27 cellular contexts compared by ENCODE assay signal in genomic region chr4:151842430-151843079, GRCh38.
"Had no signal": no experiment of that assay in that cellular context is flagged by ENCODE, and none has a peak within 500 bp of the region (broad histone marks: within the 10 kb centered on the region; RNA-seq: fewer than 3 reads in every experiment).

No MANE protein-coding gene starts in this region.

- H3K9ac ChIP-seq: neural progenitor cell, parathyroid adenoma had no signal

- H3K79me2 ChIP-seq: parathyroid adenoma had no signal

- H3K4me2 ChIP-seq: neural progenitor cell had no signal

- H3K4me1 Mint-ChIP-seq: mesothelial cell of epicardium; naive B cell; natural killer cell; stimulated activated effector memory CD8-positive, alpha-beta T cell treated with anti-CD3 and anti-CD28 coated beads, Interleukin-12 subunit alpha, Interleukin-12 subunit beta, amount 100 ng/mL, for 72 hours had no signal

- H3K4me3 Mint-ChIP-seq: mesothelial cell of epicardium; naive B cell; natural killer cell; nephron progenitor cell; neural progenitor cell; stimulated activated effector memory CD8-positive, alpha-beta T cell treated with anti-CD3 and anti-CD28 coated beads, Interleukin-12 subunit alpha, Interleukin-12 subunit beta, amount 100 ng/mL, for 72 hours; stimulated activated naive CD8-positive, alpha-beta T cell treated with anti-CD3 and anti-CD28 coated beads, Interleukin-15, Interleukin-2, amounts not matched to agents 100 ng/mL and 50 ng/mL, for 24 hours; type B pancreatic cell had no signal

- H3K4me3 ChIP-seq: lung, neural progenitor cell, psoas muscle, spleen, suprapubic skin, thoracic aorta, tibial artery, uterus had no signal

- DNase-seq: hippocampal formation; kidney glomerular epithelial cell; left cardiac atrium; mesendoderm; naive B cell; natural killer cell; nephron progenitor cell; occipital lobe; psoas muscle; small intestine; spleen; stimulated activated CD4-positive, alpha-beta T cell treated with anti-CD3 and anti-CD28 coated beads, Interleukin-4, amount 100 ng/mL, for 24 hours; stimulated activated naive CD4-positive, alpha-beta T cell; tibial artery; uterus had no signal

- H3K27ac ChIP-seq: neural progenitor cell, neutrophil, parathyroid adenoma, psoas muscle, spleen, suprapubic skin, thoracic aorta, tibial artery, uterus had no signal

- H3K36me3 Mint-ChIP-seq: mesothelial cell of epicardium; naive B cell; natural killer cell; neural progenitor cell; stimulated activated effector memory CD8-positive, alpha-beta T cell treated with anti-CD3 and anti-CD28 coated beads, Interleukin-12 subunit alpha, Interleukin-12 subunit beta, amount 100 ng/mL, for 72 hours; type B pancreatic cell had no signal

- H3K9me3 Mint-ChIP-seq: natural killer cell; neural progenitor cell; stimulated activated effector memory CD8-positive, alpha-beta T cell treated with anti-CD3 and anti-CD28 coated beads, Interleukin-12 subunit alpha, Interleukin-12 subunit beta, amount 100 ng/mL, for 72 hours; type B pancreatic cell had no signal

- H3K27me3 Mint-ChIP-seq: naive B cell had no signal

- H3K36me3 ChIP-seq: neural progenitor cell, neutrophil, spleen, suprapubic skin, thoracic aorta, tibial artery, uterus had no signal

- ATAC-seq: left lobe of liver, natural killer cell, psoas muscle, sciatic nerve had no signal

- H2AFZ ChIP-seq: neural progenitor cell, parathyroid adenoma had no signal

- H3K27ac Mint-ChIP-seq: mesothelial cell of epicardium; naive B cell; natural killer cell; nephron progenitor cell; neural progenitor cell; stimulated activated effector memory CD8-positive, alpha-beta T cell treated with anti-CD3 and anti-CD28 coated beads, Interleukin-12 subunit alpha, Interleukin-12 subunit beta, amount 100 ng/mL, for 72 hours; stimulated activated naive CD8-positive, alpha-beta T cell treated with anti-CD3 and anti-CD28 coated beads, Interleukin-15, Interleukin-2, amounts not matched to agents 100 ng/mL and 50 ng/mL, for 24 hours; type B pancreatic cell had no signal

- H3K4me1 ChIP-seq: neural progenitor cell, parathyroid adenoma, psoas muscle, spleen, suprapubic skin, tibial artery, uterus had no signal

- H3K9me3 ChIP-seq: neutrophil, psoas muscle, suprapubic skin, thoracic aorta, tibial artery, uterus had no signal

- H3K27me3 ChIP-seq: neural progenitor cell, suprapubic skin, tibial artery, uterus had no signal
